1 cellular context compared by ENCODE assay signal in the genomic region with DNA sequence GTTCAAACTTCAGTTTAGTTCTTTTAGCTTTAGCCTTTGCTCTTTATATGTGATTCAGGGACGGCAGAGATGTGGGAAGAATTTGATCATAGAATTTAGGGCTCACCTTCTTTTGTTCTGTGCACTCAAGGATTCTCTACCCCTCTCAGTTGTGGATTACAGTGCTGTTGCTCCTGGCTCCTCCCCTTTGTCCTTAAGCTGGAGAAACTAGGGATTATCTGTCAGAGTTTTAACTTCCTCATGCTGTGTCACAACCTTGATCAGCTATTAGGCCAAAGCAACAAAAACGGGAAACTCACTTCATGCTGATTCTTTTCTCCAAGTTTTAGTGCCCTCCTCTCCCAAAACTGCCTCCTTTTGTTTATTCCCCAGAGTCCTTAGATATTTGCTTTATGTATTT.
TF ChIP-seq lines count a peak whose summit lies in the region.

No MANE protein-coding gene starts in this region.

TF ChIP-seq in GM23338, 12 proteins besides CTCF, POLR2A, EP300 and RAD21 (continued from another document):
- TF ChIP-seq, protein P1, sequence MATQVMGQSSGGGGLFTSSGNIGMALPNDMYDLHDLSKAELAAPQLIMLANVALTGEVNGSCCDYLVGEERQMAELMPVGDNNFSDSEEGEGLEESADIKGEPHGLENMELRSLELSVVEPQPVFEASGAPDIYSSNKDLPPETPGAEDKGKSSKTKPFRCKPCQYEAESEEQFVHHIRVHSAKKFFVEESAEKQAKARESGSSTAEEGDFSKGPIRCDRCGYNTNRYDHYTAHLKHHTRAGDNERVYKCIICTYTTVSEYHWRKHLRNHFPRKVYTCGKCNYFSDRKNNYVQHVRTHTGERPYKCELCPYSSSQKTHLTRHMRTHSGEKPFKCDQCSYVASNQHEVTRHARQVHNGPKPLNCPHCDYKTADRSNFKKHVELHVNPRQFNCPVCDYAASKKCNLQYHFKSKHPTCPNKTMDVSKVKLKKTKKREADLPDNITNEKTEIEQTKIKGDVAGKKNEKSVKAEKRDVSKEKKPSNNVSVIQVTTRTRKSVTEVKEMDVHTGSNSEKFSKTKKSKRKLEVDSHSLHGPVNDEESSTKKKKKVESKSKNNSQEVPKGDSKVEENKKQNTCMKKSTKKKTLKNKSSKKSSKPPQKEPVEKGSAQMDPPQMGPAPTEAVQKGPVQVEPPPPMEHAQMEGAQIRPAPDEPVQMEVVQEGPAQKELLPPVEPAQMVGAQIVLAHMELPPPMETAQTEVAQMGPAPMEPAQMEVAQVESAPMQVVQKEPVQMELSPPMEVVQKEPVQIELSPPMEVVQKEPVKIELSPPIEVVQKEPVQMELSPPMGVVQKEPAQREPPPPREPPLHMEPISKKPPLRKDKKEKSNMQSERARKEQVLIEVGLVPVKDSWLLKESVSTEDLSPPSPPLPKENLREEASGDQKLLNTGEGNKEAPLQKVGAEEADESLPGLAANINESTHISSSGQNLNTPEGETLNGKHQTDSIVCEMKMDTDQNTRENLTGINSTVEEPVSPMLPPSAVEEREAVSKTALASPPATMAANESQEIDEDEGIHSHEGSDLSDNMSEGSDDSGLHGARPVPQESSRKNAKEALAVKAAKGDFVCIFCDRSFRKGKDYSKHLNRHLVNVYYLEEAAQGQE (IDR thresholded peaks at IDR 0.05; ENCODE audit: unreplicated experiment): no peak
